Comparison of ENCODE assay signal across 1 cellular context in the genomic region with DNA sequence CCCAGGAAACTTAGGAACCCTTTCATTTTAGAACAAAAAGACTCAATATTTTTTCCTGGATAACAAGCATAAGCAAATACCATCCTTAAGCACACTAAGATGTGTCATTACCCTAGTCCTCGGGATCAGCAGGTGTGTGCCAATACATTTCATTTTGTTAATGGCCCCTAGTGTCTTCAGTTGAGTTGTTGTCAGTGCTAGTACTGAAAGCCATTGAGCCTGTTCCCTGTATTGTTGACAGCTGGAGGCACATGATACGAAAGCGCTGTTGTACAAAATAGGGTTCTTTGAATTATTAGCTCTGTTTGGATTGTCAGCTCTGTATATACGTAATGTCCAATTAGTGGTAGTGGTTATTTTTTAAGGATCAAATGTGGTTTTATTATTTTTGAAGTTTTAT.
TF ChIP-seq lines count a peak whose summit lies in the region.

No MANE protein-coding gene starts in this region.

TF ChIP-seq in K562, 482 proteins besides CTCF, POLR2A, EP300 and RAD21:
- TF ChIP-seq, protein P1, sequence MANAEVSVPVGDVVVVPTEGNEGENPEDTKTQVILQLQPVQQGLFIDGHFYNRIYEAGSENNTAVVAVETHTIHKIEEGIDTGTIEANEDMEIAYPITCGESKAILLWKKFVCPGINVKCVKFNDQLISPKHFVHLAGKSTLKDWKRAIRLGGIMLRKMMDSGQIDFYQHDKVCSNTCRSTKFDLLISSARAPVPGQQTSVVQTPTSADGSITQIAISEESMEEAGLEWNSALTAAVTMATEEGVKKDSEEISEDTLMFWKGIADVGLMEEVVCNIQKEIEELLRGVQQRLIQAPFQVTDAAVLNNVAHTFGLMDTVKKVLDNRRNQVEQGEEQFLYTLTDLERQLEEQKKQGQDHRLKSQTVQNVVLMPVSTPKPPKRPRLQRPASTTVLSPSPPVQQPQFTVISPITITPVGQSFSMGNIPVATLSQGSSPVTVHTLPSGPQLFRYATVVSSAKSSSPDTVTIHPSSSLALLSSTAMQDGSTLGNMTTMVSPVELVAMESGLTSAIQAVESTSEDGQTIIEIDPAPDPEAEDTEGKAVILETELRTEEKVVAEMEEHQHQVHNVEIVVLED (CRISPR knock-in tag; IDR thresholded peaks at IDR 0.05), result no peak
- TF ChIP-seq RBM22 (IDR thresholded peaks at IDR 0.05; ENCODE audit: low read depth, low read length, poor library complexity, severe bottlenecking), result peak; percentile 39
- peak; percentile 49 for TF ChIP-seq POLR2AphosphoS5 (IDR thresholded peaks at IDR 0.05; ENCODE audit: control insufficient read depth, insufficient read depth, low read depth, low read length)
- peak; percentile 48; the same call in 1 of the 2 replicates for TF ChIP-seq SUPT5H (IDR thresholded peaks at IDR 0.05)
- no peak for TF ChIP-seq SRSF9 (IDR thresholded peaks at IDR 0.05; ENCODE audit: borderline replicate concordance, low read depth, low read length)
- no peak for TF ChIP-seq SNIP1 (IDR thresholded peaks at IDR 0.05; ENCODE audit: low read depth)
- TF ChIP-seq, protein P2, sequence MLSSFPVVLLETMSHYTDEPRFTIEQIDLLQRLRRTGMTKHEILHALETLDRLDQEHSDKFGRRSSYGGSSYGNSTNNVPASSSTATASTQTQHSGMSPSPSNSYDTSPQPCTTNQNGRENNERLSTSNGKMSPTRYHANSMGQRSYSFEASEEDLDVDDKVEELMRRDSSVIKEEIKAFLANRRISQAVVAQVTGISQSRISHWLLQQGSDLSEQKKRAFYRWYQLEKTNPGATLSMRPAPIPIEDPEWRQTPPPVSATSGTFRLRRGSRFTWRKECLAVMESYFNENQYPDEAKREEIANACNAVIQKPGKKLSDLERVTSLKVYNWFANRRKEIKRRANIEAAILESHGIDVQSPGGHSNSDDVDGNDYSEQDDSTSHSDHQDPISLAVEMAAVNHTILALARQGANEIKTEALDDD (IDR thresholded peaks at IDR 0.05), result no peak
- no peak for TF ChIP-seq PPARD (CRISPR knock-in tag; IDR thresholded peaks at IDR 0.05)
- TF ChIP-seq SRSF3 (IDR thresholded peaks at IDR 0.05; ENCODE audit: insufficient read depth, low read length), result no peak
- TF ChIP-seq ATF7 (IDR thresholded peaks at IDR 0.05), result no peak
- TF ChIP-seq ZNF583 (CRISPR knock-in tag; IDR thresholded peaks at IDR 0.05), result no peak
- TF ChIP-seq SAFB2 (IDR thresholded peaks at IDR 0.05; ENCODE audit: borderline replicate concordance, low read depth, low read length, severe bottlenecking), result no peak
- TF ChIP-seq, protein P3, sequence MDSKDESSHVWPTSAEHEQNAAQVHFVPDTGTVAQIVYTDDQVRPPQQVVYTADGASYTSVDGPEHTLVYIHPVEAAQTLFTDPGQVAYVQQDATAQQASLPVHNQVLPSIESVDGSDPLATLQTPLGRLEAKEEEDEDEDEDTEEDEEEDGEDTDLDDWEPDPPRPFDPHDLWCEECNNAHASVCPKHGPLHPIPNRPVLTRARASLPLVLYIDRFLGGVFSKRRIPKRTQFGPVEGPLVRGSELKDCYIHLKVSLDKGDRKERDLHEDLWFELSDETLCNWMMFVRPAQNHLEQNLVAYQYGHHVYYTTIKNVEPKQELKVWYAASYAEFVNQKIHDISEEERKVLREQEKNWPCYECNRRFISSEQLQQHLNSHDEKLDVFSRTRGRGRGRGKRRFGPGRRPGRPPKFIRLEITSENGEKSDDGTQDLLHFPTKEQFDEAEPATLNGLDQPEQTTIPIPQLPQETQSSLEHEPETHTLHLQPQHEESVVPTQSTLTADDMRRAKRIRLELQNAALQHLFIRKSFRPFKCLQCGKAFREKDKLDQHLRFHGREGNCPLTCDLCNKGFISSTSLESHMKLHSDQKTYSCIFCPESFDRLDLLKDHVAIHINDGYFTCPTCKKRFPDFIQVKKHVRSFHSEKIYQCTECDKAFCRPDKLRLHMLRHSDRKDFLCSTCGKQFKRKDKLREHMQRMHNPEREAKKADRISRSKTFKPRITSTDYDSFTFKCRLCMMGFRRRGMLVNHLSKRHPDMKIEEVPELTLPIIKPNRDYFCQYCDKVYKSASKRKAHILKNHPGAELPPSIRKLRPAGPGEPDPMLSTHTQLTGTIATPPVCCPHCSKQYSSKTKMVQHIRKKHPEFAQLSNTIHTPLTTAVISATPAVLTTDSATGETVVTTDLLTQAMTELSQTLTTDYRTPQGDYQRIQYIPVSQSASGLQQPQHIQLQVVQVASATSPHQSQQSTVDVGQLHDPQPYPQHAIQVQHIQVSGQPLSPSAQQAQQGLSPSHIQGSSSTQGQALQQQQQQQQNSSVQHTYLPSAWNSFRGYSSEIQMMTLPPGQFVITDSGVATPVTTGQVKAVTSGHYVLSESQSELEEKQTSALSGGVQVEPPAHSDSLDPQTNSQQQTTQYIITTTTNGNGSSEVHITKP (IDR thresholded peaks at IDR 0.05; ENCODE audit: partially characterized antibody), result no peak
